In genomic region chr7:129298268-129298893, GRCh38 we compare ENCODE assay signal across 9 cellular contexts.
DNase-seq lines count a peak whose midpoint lies in the region; ATAC-seq and TF ChIP-seq lines count a peak whose summit lies in the region.
"Had no signal": no experiment of that assay in that cellular context is flagged by ENCODE, and none has a peak within 500 bp of the region (broad histone marks: within the 10 kb centered on the region; RNA-seq: fewer than 3 reads in every experiment).

No MANE protein-coding gene starts in this region.

- H3K9ac ChIP-seq in parathyroid adenoma: no peak overlapping the region

- H3K79me2 ChIP-seq in parathyroid adenoma: peaks cover 9% of the 10 kb centered on the region

- no peak overlapping the region for H2AFZ ChIP-seq in parathyroid adenoma

- ATAC-seq in HG03565 (IDR thresholded peaks at IDR 0.05; ENCODE audit: unreplicated experiment) (no peak), GM19463 (IDR thresholded peaks at IDR 0.05; ENCODE audit: unreplicated experiment) (no peak)
- ATAC-seq: left colon had no signal

- H3K4me3 ChIP-seq in AG09309 (ENCODE audit: control insufficient read depth, low read depth, low read length) (no peak overlapping the region), parathyroid adenoma (ENCODE audit: low read depth, low read length) (no peak overlapping the region)

- peaks cover 7% of the 10 kb centered on the region for H3K4me1 ChIP-seq in parathyroid adenoma

- TF ChIP-seq CTCF in AG09309 (IDR thresholded peaks at IDR 0.05; ENCODE audit: control insufficient read depth, insufficient read depth, low read depth, low read length, missing control alignments): peak; percentile 64
- TF ChIP-seq CTCF in GM13977 (IDR thresholded peaks at IDR 0.05; ENCODE audit: extremely low read depth, insufficient read depth, missing control alignments): peak; percentile 78
- peak; percentile 74 for TF ChIP-seq CTCF in parathyroid adenoma (IDR thresholded peaks at IDR 0.05)

- no peaks in the 10 kb centered on the region for H3K36me3 ChIP-seq in parathyroid adenoma (ENCODE audit: control insufficient read depth, insufficient read depth, low read length)

- H3K9me3 ChIP-seq in parathyroid adenoma (ENCODE audit: control insufficient read depth, low read length): no peaks in the 10 kb centered on the region

- H3K4me2 ChIP-seq in parathyroid adenoma (ENCODE audit: low read length): no peak overlapping the region

- no peaks in the 10 kb centered on the region for H3K27me3 ChIP-seq in parathyroid adenoma (ENCODE audit: control insufficient read depth, insufficient read depth, low read length)

- in situ Hi-C loops in GM13977 (cut with MboI; ENCODE audit: low pct_unique_long_range_greater_than_20kb, low sequenced_read_pairs, unreplicated experiment): no loop called here

- DNase-seq in AG09309 (ENCODE audit: low read depth) (no peak), GM13977 (ENCODE audit: low spot score) (peak; percentile 62), NCI-H526 (lab: John Stamatoyannopoulos, UW) (peak; percentile 57 to 67), activated T-cell treated with anti-CD3 and anti-CD28 coated beads for 48 hours (ENCODE audit: low read depth) (peak; percentile 14), fibroblast of the conjunctiva (ENCODE audit: low read depth) (peak; percentile 12)

- no peak overlapping the region for H3K27ac ChIP-seq in parathyroid adenoma
